Comparison of ENCODE assay signal across 28 cellular contexts in the genomic region with DNA sequence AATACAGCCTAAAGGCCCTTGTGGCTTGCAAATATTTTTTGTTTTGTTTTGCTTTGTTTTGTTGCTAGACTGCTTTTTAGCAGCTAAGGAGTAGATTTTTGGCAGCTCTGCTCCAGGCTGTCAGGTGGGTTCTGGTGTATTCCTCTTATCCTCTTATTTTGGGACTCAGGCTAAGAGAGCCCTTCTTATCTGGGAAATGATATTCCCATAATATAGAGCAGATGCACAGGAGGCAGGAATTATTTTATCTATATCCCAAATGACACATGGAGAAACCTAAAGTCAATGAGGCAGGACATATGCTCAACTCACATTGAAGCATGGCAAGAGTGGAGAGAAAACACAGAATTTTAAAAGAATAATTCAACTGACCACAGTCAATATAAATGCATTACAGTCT.
"Had no signal": no experiment of that assay in that cellular context is flagged by ENCODE, and none has a peak within 500 bp of the region (broad histone marks: within the 10 kb centered on the region; RNA-seq: fewer than 3 reads in every experiment).

No MANE protein-coding gene starts in this region.

- ATAC-seq: activated naive CD4-positive, alpha-beta T cell treated with anti-CD3 and anti-CD28 coated beads, Interleukin-2, amount 50 U/mL, for 72 hours; activated T-cell treated with anti-CD3 and anti-CD28 coated beads, Interleukin-2, amount 50 U/mL, for 72 hours; gastroesophageal sphincter had no signal

- H3K4me3 Mint-ChIP-seq: activated CD4-positive, alpha-beta memory T cell treated with anti-CD3 and anti-CD28 coated beads, Interleukin-2, amount 10 ng/mL, durations not matched to agents 7 days and 5 days; activated CD4-positive, alpha-beta T cell treated with anti-CD3 and anti-CD28 coated beads, Interleukin-2, amount 10 ng/mL, durations not matched to agents 7 days and 5 days; activated naive CD4-positive, alpha-beta T cell treated with anti-CD3 and anti-CD28 coated beads, Interleukin-2, amount 10 ng/mL, durations not matched to agents 7 days and 5 days; activated naive CD8-positive, alpha-beta T cell treated with anti-CD3 and anti-CD28 coated beads, Interleukin-2, amount 10 ng/mL, durations not matched to agents 7 days and 5 days; activated T-cell treated with anti-CD3 and anti-CD28 coated beads, Interleukin-2, amount 50 U/mL, for 24 hours; activated T-cell treated with anti-CD3 and anti-CD28 coated beads, Interleukin-2, amount 50 U/mL, for 72 hours; brain had no signal

- H3K9me3 Mint-ChIP-seq: activated CD4-positive, alpha-beta memory T cell treated with anti-CD3 and anti-CD28 coated beads, Interleukin-2, amount 10 ng/mL, durations not matched to agents 7 days and 5 days; activated naive CD4-positive, alpha-beta T cell treated with anti-CD3 and anti-CD28 coated beads, Interleukin-2, amount 10 ng/mL, durations not matched to agents 7 days and 5 days; activated naive CD8-positive, alpha-beta T cell treated with anti-CD3 and anti-CD28 coated beads, Interleukin-2, amount 10 ng/mL, durations not matched to agents 7 days and 5 days; activated T-cell treated with anti-CD3 and anti-CD28 coated beads, Interleukin-2, amount 50 U/mL, for 24 hours had no signal

- H3K4me1 ChIP-seq: ascending aorta, breast epithelium, colonic mucosa, esophagus squamous epithelium, gastroesophageal sphincter had no signal

- DNase-seq: activated CD4-positive, alpha-beta memory T cell treated with anti-CD3 and anti-CD28 coated beads, Interleukin-2, amount 10 ng/mL, durations not matched to agents 7 days and 5 days; activated CD4-positive, alpha-beta T cell treated with anti-CD3 and anti-CD28 coated beads for 1 hour; activated CD4-positive, alpha-beta T cell treated with anti-CD3 and anti-CD28 coated beads for 4 hours; activated CD4-positive, alpha-beta T cell treated with anti-CD3 and anti-CD28 coated beads, Interleukin-2, amount 10 ng/mL, durations not matched to agents 7 days and 5 days; activated CD4-positive, alpha-beta T cell treated with anti-CD3 and anti-CD28 coated beads, Interleukin-2, amount 50 U/mL, for 4 hours; activated CD8-positive, alpha-beta memory T cell treated with anti-CD3 and anti-CD28 coated beads, Interleukin-2, amount 50 U/mL, for 48 hours; activated gamma-delta T cell; activated naive CD4-positive, alpha-beta T cell; activated naive CD4-positive, alpha-beta T cell treated with anti-CD3 and anti-CD28 coated beads, Interleukin-2, amount 10 ng/mL, durations not matched to agents 7 days and 5 days; activated naive CD8-positive, alpha-beta T cell treated with anti-CD3 and anti-CD28 coated beads, Interleukin-2, amount 10 ng/mL, durations not matched to agents 7 days and 5 days; activated T-cell treated with anti-CD3 and anti-CD28 coated beads for 4 hours; activated T-cell treated with anti-CD3 and anti-CD28 coated beads, Interleukin-2, amount 50 U/mL, for 24 hours; activated T-cell treated with anti-CD3 and anti-CD28 coated beads, Interleukin-2, amount 50 U/mL, for 72 hours; central memory CD4-positive, alpha-beta T cell; cerebellar nuclear complex; colonic mucosa; effector CD8-positive, alpha-beta T cell; esophagus squamous epithelium; foreskin melanocyte; T-helper 2 cell had no signal

- H3K36me3 ChIP-seq: ascending aorta, breast epithelium, cardiac muscle cell, colonic mucosa, esophagus squamous epithelium, gastroesophageal sphincter had no signal

- FAIRE-seq: endothelial cell of umbilical vein had no signal

- H3K36me3 Mint-ChIP-seq: activated naive CD4-positive, alpha-beta T cell treated with anti-CD3 and anti-CD28 coated beads, Interleukin-2, amount 10 ng/mL, durations not matched to agents 7 days and 5 days; activated naive CD4-positive, alpha-beta T cell treated with anti-CD3 and anti-CD28 coated beads, Interleukin-2, amount 50 U/mL, for 72 hours; activated naive CD8-positive, alpha-beta T cell treated with anti-CD3 and anti-CD28 coated beads, Interleukin-2, amount 10 ng/mL, durations not matched to agents 7 days and 5 days; brain had no signal

- H3K27me3 Mint-ChIP-seq: activated CD4-positive, alpha-beta memory T cell treated with anti-CD3 and anti-CD28 coated beads, Interleukin-2, amount 10 ng/mL, durations not matched to agents 7 days and 5 days; activated CD4-positive, alpha-beta T cell treated with anti-CD3 and anti-CD28 coated beads, Interleukin-2, amount 10 ng/mL, durations not matched to agents 7 days and 5 days; activated naive CD4-positive, alpha-beta T cell treated with anti-CD3 and anti-CD28 coated beads, Interleukin-2, amount 10 ng/mL, durations not matched to agents 7 days and 5 days; activated naive CD8-positive, alpha-beta T cell treated with anti-CD3 and anti-CD28 coated beads, Interleukin-2, amount 10 ng/mL, durations not matched to agents 7 days and 5 days; activated T-cell treated with anti-CD3 and anti-CD28 coated beads, Interleukin-2, amount 50 U/mL, for 24 hours; brain had no signal

- H3K27ac Mint-ChIP-seq: activated CD4-positive, alpha-beta memory T cell treated with anti-CD3 and anti-CD28 coated beads, Interleukin-2, amount 10 ng/mL, durations not matched to agents 7 days and 5 days; activated CD4-positive, alpha-beta T cell treated with anti-CD3 and anti-CD28 coated beads, Interleukin-2, amount 10 ng/mL, durations not matched to agents 7 days and 5 days; activated naive CD4-positive, alpha-beta T cell treated with anti-CD3 and anti-CD28 coated beads, Interleukin-2, amount 10 ng/mL, durations not matched to agents 7 days and 5 days; activated naive CD4-positive, alpha-beta T cell treated with anti-CD3 and anti-CD28 coated beads, Interleukin-2, amount 50 U/mL, for 72 hours; activated naive CD8-positive, alpha-beta T cell treated with anti-CD3 and anti-CD28 coated beads, Interleukin-2, amount 10 ng/mL, durations not matched to agents 7 days and 5 days; activated T-cell treated with anti-CD3 and anti-CD28 coated beads, Interleukin-2, amount 50 U/mL, for 24 hours; activated T-cell treated with anti-CD3 and anti-CD28 coated beads, Interleukin-2, amount 50 U/mL, for 72 hours; brain had no signal

- H3K27ac ChIP-seq: ascending aorta, breast epithelium, cardiac muscle cell, colonic mucosa, epithelial cell of prostate, esophagus squamous epithelium, gastroesophageal sphincter had no signal

- H3K4me1 Mint-ChIP-seq: activated CD4-positive, alpha-beta memory T cell treated with anti-CD3 and anti-CD28 coated beads, Interleukin-2, amount 10 ng/mL, durations not matched to agents 7 days and 5 days; activated CD4-positive, alpha-beta T cell treated with anti-CD3 and anti-CD28 coated beads, Interleukin-2, amount 10 ng/mL, durations not matched to agents 7 days and 5 days; activated naive CD4-positive, alpha-beta T cell treated with anti-CD3 and anti-CD28 coated beads, Interleukin-2, amount 10 ng/mL, durations not matched to agents 7 days and 5 days; activated naive CD8-positive, alpha-beta T cell treated with anti-CD3 and anti-CD28 coated beads, Interleukin-2, amount 10 ng/mL, durations not matched to agents 7 days and 5 days; brain had no signal

- H3K4me3 ChIP-seq: ascending aorta, breast epithelium, cardiac muscle cell, colonic mucosa, esophagus squamous epithelium, gastroesophageal sphincter had no signal

- H3K27me3 ChIP-seq: ascending aorta, breast epithelium, cardiac muscle cell, colonic mucosa, esophagus squamous epithelium had no signal

- H3K9me3 ChIP-seq: ascending aorta, breast epithelium, colonic mucosa, esophagus squamous epithelium, gastroesophageal sphincter had no signal
